In the genomic region with DNA sequence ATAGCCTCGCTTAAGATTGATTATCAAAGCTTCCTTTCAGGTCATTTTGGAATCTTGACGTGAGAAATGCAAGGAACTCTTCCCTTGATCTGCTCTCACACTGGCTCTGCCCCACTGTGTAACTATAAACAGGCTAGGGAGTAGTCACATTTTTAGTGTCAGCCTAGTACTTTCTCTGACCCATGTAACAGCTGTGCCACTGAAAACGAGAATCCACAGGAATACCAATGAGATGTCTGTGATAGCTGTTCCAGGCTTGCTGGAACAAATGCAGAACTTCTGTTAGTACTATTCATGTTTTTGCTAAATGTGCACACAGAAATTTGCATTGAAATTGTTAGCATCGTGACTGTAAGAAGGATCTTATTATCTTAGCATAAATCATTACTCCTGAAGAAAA, we compare ENCODE assay signal across 19 cellular contexts.
"Had no signal": no experiment of that assay in that cellular context is flagged by ENCODE, and none has a peak within 500 bp of the region (broad histone marks: within the 10 kb centered on the region; RNA-seq: fewer than 3 reads in every experiment).

No MANE protein-coding gene starts in this region.

- H3K9me3 ChIP-seq: colonic mucosa, mucosa of descending colon, right atrium auricular region, sigmoid colon, stomach had no signal

- H3K27ac Mint-ChIP-seq: endodermal cell, nephron progenitor cell had no signal

- H3K27me3 ChIP-seq: colonic mucosa, foreskin keratinocyte, right atrium auricular region, sigmoid colon, stomach had no signal

- H3K4me1 Mint-ChIP-seq: naive B cell had no signal

- H3K4me3 ChIP-seq: colonic mucosa, lung, mucosa of descending colon, right atrium auricular region, sigmoid colon, stomach had no signal

- H3K9me3 Mint-ChIP-seq: endodermal cell, nephron progenitor cell had no signal

- H3K4me1 ChIP-seq: colonic mucosa, foreskin keratinocyte, right atrium auricular region, sigmoid colon, stomach had no signal

- H3K27ac ChIP-seq: colonic mucosa, foreskin keratinocyte, right atrium auricular region, sigmoid colon, stomach had no signal

- DNase-seq: colonic mucosa; dermis blood vessel endothelial cell; endodermal cell; foreskin keratinocyte; left colon; left ventricle myocardium superior; mucosa of descending colon; naive B cell; nephron progenitor cell; sigmoid colon; small intestine; stimulated activated CD4-positive, alpha-beta T cell treated with anti-CD3 and anti-CD28 coated beads, Interleukin-12 subunit alpha, Interleukin-12 subunit beta, amount 100 ng/mL, for 4 hours; stimulated activated naive CD4-positive, alpha-beta T cell; stomach; substantia nigra; trophoblast cell had no signal

- H3K36me3 Mint-ChIP-seq: naive B cell had no signal

- H3K36me3 ChIP-seq: colonic mucosa, right atrium auricular region, sigmoid colon, stomach had no signal

- ATAC-seq: esophagus mucosa, foreskin keratinocyte, left colon, left ventricle myocardium superior, mucosa of descending colon had no signal

- H3K4me3 Mint-ChIP-seq: endodermal cell, naive B cell, nephron progenitor cell had no signal
